Comparison of ENCODE assay signal across 7 cellular contexts in genomic region chr4:104890598-104890997, GRCh38.
"Had no signal": no experiment of that assay in that cellular context is flagged by ENCODE, and none has a peak within 500 bp of the region (broad histone marks: within the 10 kb centered on the region; RNA-seq: fewer than 3 reads in every experiment).

No MANE protein-coding gene starts in this region.

- H3K27ac ChIP-seq: HL-60, KMS-11 had no signal

- H3K4me3 ChIP-seq: K562 had no signal

- FAIRE-seq: HTR-8/SVneo, K562 had no signal

- H3K9ac ChIP-seq: KMS-11 had no signal

- H3K4me2 ChIP-seq: KMS-11 had no signal

- ATAC-seq: K562 had no signal

- DNase-seq: IMR-90, KBM-7, KG1 had no signal
